ENCODE assay signal across 8 cellular contexts in genomic region chr2:172095146-172095904, GRCh38. TPM values are rescaled to one million over a fixed set of nuclear protein-coding genes. Genes with fewer than 3 reads are reported as not detected.
DNase-seq lines count a peak whose midpoint lies in the region; ATAC-seq and TF ChIP-seq lines count a peak whose summit lies in the region.

No MANE protein-coding gene starts in this region.

- H3K36me3 ChIP-seq in SJSA1 (no peaks in the 10 kb centered on the region; the same call in 1 of the 2 replicates), right atrium auricular region (no peaks in the 10 kb centered on the region), gastrocnemius medialis (no peaks in the 10 kb centered on the region)

- no peak overlapping the region for H4K5ac ChIP-seq in H9 (ENCODE audit: insufficient read length, low read depth, low read length)

- ATAC-seq in gastrocnemius medialis (no peak), HG02763 (IDR thresholded peaks at IDR 0.05; ENCODE audit: unreplicated experiment) (no peak), HG03135 (IDR thresholded peaks at IDR 0.05; ENCODE audit: unreplicated experiment) (no peak)

- no peak overlapping the region for H2BK20ac ChIP-seq in H9 (ENCODE audit: low read depth, low read length, poor library complexity, severe bottlenecking)

- no peak overlapping the region for H2BK5ac ChIP-seq in H9 (ENCODE audit: insufficient read length, low read length)

- H3K27me3 ChIP-seq in H9 (ENCODE audit: insufficient read depth, low read length): peaks cover 89% of the 10 kb centered on the region
- no peaks in the 10 kb centered on the region for H3K27me3 ChIP-seq in SJSA1 (replicated peaks)
- H3K27me3 ChIP-seq in right atrium auricular region: peaks cover 84 to 99% of the 10 kb centered on the region in 2 donors
- peaks cover 97 to 100% (median 100%) of the 10 kb centered on the region in 3 donors for H3K27me3 ChIP-seq in gastrocnemius medialis

- H2BK120ac ChIP-seq in H9 (ENCODE audit: low read depth, low read length, poor library complexity, severe bottlenecking): no peak overlapping the region

- no peak overlapping the region for H3K4ac ChIP-seq in H9 (ENCODE audit: low read depth, low read length)

- H3K4me3 ChIP-seq in SJSA1 (peak overlapping the region; percentile 50), right atrium auricular region (peak overlapping the region; percentile 0 to 44), gastrocnemius medialis (peak overlapping the region; percentile 45 to 71 (median 48))

- H3K23ac ChIP-seq in H9 (ENCODE audit: insufficient read length, low read depth, low read length): no peak overlapping the region

- no peak overlapping the region for H2AFZ ChIP-seq in H9 (ENCODE audit: low read length)

- no peak overlapping the region for H4K8ac ChIP-seq in H9 (replicated peaks; ENCODE audit: insufficient read length, low read depth, low read length)

- no peak overlapping the region for H2AK5ac ChIP-seq in H9 (ENCODE audit: insufficient read length, low read length)

- no peak overlapping the region for H3K56ac ChIP-seq in H9 (ENCODE audit: insufficient read length, low read depth, low read length)

- H3T11ph ChIP-seq in H9 (ENCODE audit: low read length): no peak overlapping the region

- no peaks in the 10 kb centered on the region for H4K20me1 ChIP-seq in H9 (ENCODE audit: control insufficient read depth, insufficient read depth, insufficient read length)

- no peak overlapping the region; the same call in 1 of the 2 replicates for H3K14ac ChIP-seq in H9 (ENCODE audit: insufficient read depth, low read length)

- H3K27ac Mint-ChIP-seq in H9: no peak overlapping the region
- H3K27ac Mint-ChIP-seq in activated naive CD8-positive, alpha-beta T cell: peak overlapping the region; percentile 46

- H3K4me1 ChIP-seq in H9 (ENCODE audit: insufficient read depth, low read length) (no peaks in the 10 kb centered on the region), SJSA1 (replicated peaks) (peaks cover 51% of the 10 kb centered on the region), right atrium auricular region (peaks cover 0 to 60% of the 10 kb centered on the region in 2 donors), gastrocnemius medialis (peaks cover 23 to 49% of the 10 kb centered on the region in 2 donors)

- peaks cover 100% of the 10 kb centered on the region for H3K27me3 Mint-ChIP-seq in H9 (ENCODE audit: low read depth)
- peaks cover 47% of the 10 kb centered on the region for H3K27me3 Mint-ChIP-seq in activated naive CD8-positive, alpha-beta T cell

- peaks cover 5 to 16% of the 10 kb centered on the region in 2 experiments; a peak in 3 of 5 replicates for H3K9me3 Mint-ChIP-seq in H9
- H3K9me3 Mint-ChIP-seq in activated naive CD8-positive, alpha-beta T cell (ENCODE audit: low read depth): no peaks in the 10 kb centered on the region

- peaks cover 0 to 2% (median 1%) of the 10 kb centered on the region in 3 experiments; a peak in 4 of 7 replicates for H3K36me3 Mint-ChIP-seq in H9 (ENCODE audit: insufficient read depth in 1 of 3, low read depth in 3 of 3)
- no peaks in the 10 kb centered on the region for H3K36me3 Mint-ChIP-seq in activated naive CD8-positive, alpha-beta T cell

- H3K4me2 ChIP-seq in H9 (ENCODE audit: insufficient read depth, insufficient read length, low read length): peak overlapping the region; percentile 89

- no peak overlapping the region for H2BK15ac ChIP-seq in H9 (ENCODE audit: low read depth, low read length)

- H3K9me3 ChIP-seq in H9 (ENCODE audit: control insufficient read depth, low read depth, low read length) (no peaks in the 10 kb centered on the region), SJSA1 (replicated peaks) (no peaks in the 10 kb centered on the region), right atrium auricular region (no peaks in the 10 kb centered on the region), gastrocnemius medialis (no peaks in the 10 kb centered on the region)

- no peak overlapping the region for H3K27ac ChIP-seq in H9 (ENCODE audit: insufficient read length, low read depth, low read length)
- H3K27ac ChIP-seq in SJSA1: peak overlapping the region; percentile 95
- H3K27ac ChIP-seq in right atrium auricular region: no peak overlapping the region
- no peak overlapping the region for H3K27ac ChIP-seq in gastrocnemius medialis

- no peaks in the 10 kb centered on the region for H3K79me1 ChIP-seq in H9 (ENCODE audit: insufficient read depth, low read depth, low read length, poor library complexity, severe bottlenecking)

- intact Hi-C loops in gastrocnemius medialis (cut with DNase I; ENCODE audit: low total_unique reads): loop anchor here (5.0 kb wide), 1 partner anchor 98 kb away; the partner anchor contains the start of gene METAP1D

- in situ Hi-C loops in gastrocnemius medialis (cut with MboI; ENCODE audit: low sequenced_read_pairs in 4 of 4): loop anchor here in 1 of 4 donors (25.0 kb wide), 1 partner anchor 283 kb away; no protein-coding TSS in a partner anchor

- H3K4me3 Mint-ChIP-seq in H9: peak overlapping the region; percentile 50 to 84
- peak overlapping the region; percentile 89 for H3K4me3 Mint-ChIP-seq in activated naive CD8-positive, alpha-beta T cell

- WGBS in H9 (ENCODE audit: extremely low coverage, insufficient read length, low lambda C conversion rate): no CpG with 5 or more reads among the region's 51 CpGs

- DNase-seq in CD1c-positive myeloid dendritic cell (ENCODE audit: extremely low spot score): peak; percentile 76
- DNase-seq in H9: peak; percentile 86
- peak; percentile 82 to 89 for DNase-seq in SJSA1 (ENCODE audit: low read depth in 1 of 2, low spot score in 2 of 2)
- DNase-seq in right atrium auricular region (ENCODE audit: low spot score): no peak
- DNase-seq in gastrocnemius medialis: no peak

- H3K79me2 ChIP-seq in H9 (ENCODE audit: insufficient read depth, low read length): no peaks in the 10 kb centered on the region

- H2BK12ac ChIP-seq in H9 (ENCODE audit: insufficient read length, low read depth, low read length): no peak overlapping the region

- peaks cover 30 to 51% of the 10 kb centered on the region in 2 experiments for H3K4me1 Mint-ChIP-seq in H9
- H3K4me1 Mint-ChIP-seq in activated naive CD8-positive, alpha-beta T cell (ENCODE audit: low read depth): peaks cover 42% of the 10 kb centered on the region

- TF ChIP-seq CTCF in H9 (conservative IDR thresholded peaks at IDR 0.05) (no peak), right atrium auricular region (IDR thresholded peaks at IDR 0.05) (no peak), gastrocnemius medialis (IDR thresholded peaks at IDR 0.05 in 4 of 5, conservative IDR thresholded peaks at IDR 0.05 in 1 of 5) (no peak)

- no peak overlapping the region for H3K9ac ChIP-seq in H9 (ENCODE audit: extremely low read depth, insufficient read length, low read length)

- no peak overlapping the region for H4K91ac ChIP-seq in H9 (ENCODE audit: insufficient read length, low read depth, low read length)

- no peak overlapping the region for H3K18ac ChIP-seq in H9 (ENCODE audit: insufficient read length, low read depth, low read length)

- peaks cover 20% of the 10 kb centered on the region for H3K23me2 ChIP-seq in H9 (ENCODE audit: insufficient read length, low read depth, low read length, poor library complexity, severe bottlenecking)

- TF ChIP-seq POLR2A in gastrocnemius medialis (IDR thresholded peaks at IDR 0.05): no peak

RNA-seq across cellular contexts. Expression of gene DLX2, which starts 7.4 kb away (rescaled TPM):
- total RNA-seq in H9 (2021) (0.42 TPM in 1 of 2 replicates, not detected in the other), right atrium auricular region (not detected), gastrocnemius medialis (not detected)
- total RNA-seq in SJSA1 (2014; rRNA removed; shearing (Covaris generic)): 0.92 TPM in 1 of 2 replicates, not detected in the other

RNA-seq across cellular contexts. Expression of gene DLX1, which starts 10.0 kb away (rescaled TPM):
- not detected in 2 replicates for total RNA-seq in H9 (2021)
- 4.7 and 4.9 TPM in 2 replicates for total RNA-seq in SJSA1 (2014; rRNA removed; shearing (Covaris generic))
- total RNA-seq in right atrium auricular region: not detected
- under 1 TPM in 1 of 4 donors, not detected in 3; 0.16 TPM for total RNA-seq in gastrocnemius medialis

Comparison
In these comparisons a context has a peak if more than half of its experiments do, and no peak if none do; other contexts are left out.
1. DNase-seq: peak in CD1c-positive myeloid dendritic cell (single experiment), H9 (single experiment) and SJSA1 (2 of 2); none in right atrium auricular region (single experiment) and gastrocnemius medialis (0 of 2).
2. Peak in every context shown above with its lines, with median percentiles within 50 percentile points of each other: H3K4me3 ChIP-seq.